Comparison of ENCODE assay signal across 1 cellular context in genomic region chr5:151742870-151743294, GRCh38.
TF ChIP-seq lines count a peak whose summit lies in the region.

No MANE protein-coding gene starts in this region.

TF ChIP-seq in GM12878, 131 proteins besides CTCF, POLR2A, EP300 and RAD21:
- TF ChIP-seq SMC3 (IDR thresholded peaks at IDR 0.05; ENCODE audit: borderline replicate concordance, low read length) = peak; percentile 53; the same call in 1 of the 2 replicates
- no peak for TF ChIP-seq MTA3 (IDR thresholded peaks at IDR 0.05; ENCODE audit: borderline replicate concordance, low read length)
TF ChIP-seq in GM12878: peak in this region for 1.
